Comparison of ENCODE assay signal across 21 cellular contexts in the genomic region with DNA sequence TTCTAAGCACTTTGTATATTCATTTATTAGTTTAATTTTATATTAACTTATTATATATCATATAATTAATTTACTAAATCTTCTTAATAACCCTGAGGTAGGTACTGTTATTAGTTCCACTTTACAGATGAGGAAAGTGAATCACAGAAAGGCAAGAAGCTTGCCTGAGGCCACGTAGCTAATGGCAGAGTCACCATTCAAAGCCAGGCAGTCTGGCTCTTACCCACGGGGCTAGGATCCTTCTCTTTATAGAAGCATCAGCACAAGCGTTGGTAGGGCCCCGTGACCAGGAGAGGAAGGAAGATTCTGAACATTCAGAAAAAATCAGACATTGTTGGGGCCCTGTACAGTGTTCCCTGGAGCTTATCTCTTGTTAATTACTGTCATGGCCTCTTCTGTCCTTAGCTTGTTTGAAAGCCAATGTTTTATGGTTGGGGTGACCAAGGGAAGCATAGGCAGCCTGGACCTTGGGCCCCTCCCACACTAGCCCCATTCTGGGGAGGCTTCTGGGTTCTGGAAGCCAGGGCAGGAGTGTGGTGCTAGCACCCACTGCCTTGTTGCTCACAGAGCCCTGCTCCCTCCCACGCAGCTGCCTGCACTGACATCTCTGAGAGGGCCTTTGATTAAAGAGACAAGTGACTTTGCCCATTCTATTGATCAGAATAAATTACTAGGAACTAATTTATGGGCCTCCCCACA. TPM values are rescaled to one million over a fixed set of nuclear protein-coding genes. Genes with fewer than 3 reads are reported as not detected.
DNase-seq lines count a peak whose midpoint lies in the region; TF ChIP-seq lines count a peak whose summit lies in the region.
"Had no signal": no experiment of that assay in that cellular context is flagged by ENCODE, and none has a peak within 500 bp of the region (broad histone marks: within the 10 kb centered on the region; RNA-seq: fewer than 3 reads in every experiment).

No MANE protein-coding gene starts in this region.

- H3K36me3 ChIP-seq in mesenchymal stem cell (ENCODE audit: control insufficient read depth in 1 of 2, insufficient read depth in 2 of 2, low read depth in 1 of 2, low read length in 2 of 2) (no peaks in the 10 kb centered on the region), thymus (ENCODE audit: control insufficient read depth, insufficient read depth) (no peaks in the 10 kb centered on the region)
- H3K36me3 ChIP-seq: MG63, transverse colon, WERI-Rb-1 had no signal

- no peaks in the 10 kb centered on the region for H3K36me3 Mint-ChIP-seq in progenitor cell of endocrine pancreas (ENCODE audit: insufficient read depth)
- H3K36me3 Mint-ChIP-seq: naive thymus-derived CD4-positive, alpha-beta T cell; stimulated activated naive B cell treated with anti-CD40 and anti-IgM and Interleukin-4, amounts not matched to agents 10 μg/mL and 1 μg/mL and 100 μg/mL, for 72 hours had no signal

- no peak overlapping the region for H2AK5ac ChIP-seq in mesenchymal stem cell (ENCODE audit: low read length, severe bottlenecking)

- H3K9me3 Mint-ChIP-seq in progenitor cell of endocrine pancreas (ENCODE audit: low read depth), result no peaks in the 10 kb centered on the region
- H3K9me3 Mint-ChIP-seq: activated naive CD4-positive, alpha-beta T cell treated with anti-CD3 and anti-CD28 coated beads for 36 hours; naive thymus-derived CD4-positive, alpha-beta T cell; stimulated activated naive B cell treated with anti-CD40 and anti-IgM and Interleukin-4, amounts not matched to agents 10 μg/mL and 1 μg/mL and 100 μg/mL, for 72 hours had no signal

- H2BK5ac ChIP-seq in mesenchymal stem cell (ENCODE audit: low read depth, low read length, poor library complexity, severe bottlenecking), result no peak overlapping the region

- no peak overlapping the region for H3K27ac ChIP-seq in mesenchymal stem cell (ENCODE audit: low read length, poor library complexity, severe bottlenecking)
- peak overlapping the region; percentile 36 for H3K27ac ChIP-seq in thymus (ENCODE audit: low read depth)
- H3K27ac ChIP-seq: transverse colon had no signal

- H3K4ac ChIP-seq in mesenchymal stem cell (ENCODE audit: low read depth in 1 of 2, low read length in 2 of 2), result no peak overlapping the region

- H3K14ac ChIP-seq in mesenchymal stem cell (ENCODE audit: low read length in 2 of 2), result no peak overlapping the region

- in situ Hi-C loops in SK-MEL-5 (cut with HindIII; ENCODE audit: low pct_unique_long_range_greater_than_20kb, low sequenced_read_pairs), result loop anchor here (25.0 kb wide), 1 partner anchor 319 kb away; no protein-coding TSS in a partner anchor

- H4K91ac ChIP-seq in mesenchymal stem cell (ENCODE audit: low read length), result no peak overlapping the region

- H3K9me3 ChIP-seq in mesenchymal stem cell (ENCODE audit: control insufficient read depth, low read length) (no peaks in the 10 kb centered on the region), thymus (ENCODE audit: control insufficient read depth) (no peaks in the 10 kb centered on the region)
- H3K9me3 ChIP-seq: MG63, transverse colon had no signal

- H3K27me3 Mint-ChIP-seq in progenitor cell of endocrine pancreas, result peaks cover 37% of the 10 kb centered on the region

- H3K4me1 ChIP-seq in mesenchymal stem cell (ENCODE audit: control insufficient read depth, insufficient read depth, low read depth, low read length) (peaks cover 8% of the 10 kb centered on the region), thymus (ENCODE audit: control insufficient read depth, insufficient read depth, low read length) (peaks cover 25% of the 10 kb centered on the region)

- H3K9ac ChIP-seq in mesenchymal stem cell (ENCODE audit: low read length), result peak overlapping the region; percentile 44

- no peak overlapping the region for H3K4me3 Mint-ChIP-seq in progenitor cell of endocrine pancreas (ENCODE audit: low read depth)
- H3K4me3 Mint-ChIP-seq: activated naive CD4-positive, alpha-beta T cell treated with anti-CD3 and anti-CD28 coated beads for 36 hours; naive thymus-derived CD4-positive, alpha-beta T cell; stimulated activated naive B cell treated with anti-CD40 and anti-IgM and Interleukin-4, amounts not matched to agents 10 μg/mL and 1 μg/mL and 100 μg/mL, for 72 hours had no signal

- no peak overlapping the region for H3K27ac Mint-ChIP-seq in progenitor cell of endocrine pancreas
- H3K27ac Mint-ChIP-seq: activated naive CD4-positive, alpha-beta T cell treated with anti-CD3 and anti-CD28 coated beads for 36 hours; stimulated activated naive B cell treated with anti-CD40 and anti-IgM and Interleukin-4, amounts not matched to agents 10 μg/mL and 1 μg/mL and 100 μg/mL, for 72 hours had no signal

- H3K79me1 ChIP-seq in mesenchymal stem cell (replicated peaks; ENCODE audit: low read length, poor library complexity, severe bottlenecking), result no peaks in the 10 kb centered on the region

- peak; percentile 60 for DNase-seq in activated effector memory CD4-positive, alpha-beta T cell treated with anti-CD3 and anti-CD28 coated beads, Interleukin-2, amount 50 U/mL, for 16 hours
- no peak for DNase-seq in activated effector memory CD4-positive, alpha-beta T cell treated with Interleukin-2 at 50 U/mL for 16 hours
- DNase-seq in SK-MEL-5 (ENCODE audit: low read depth, low spot score), result peak; percentile 15
- DNase-seq in mesenchymal stem cell, result peak; percentile 46
- no peak for DNase-seq in progenitor cell of endocrine pancreas (ENCODE audit: low spot score, unreplicated experiment)
- no peak for DNase-seq in MV-4-11 (lab: John Stamatoyannopoulos, UW)
- DNase-seq in stimulated activated CD4-positive, alpha-beta T cell treated with anti-CD3 and anti-CD28 coated beads, Interleukin-12 subunit alpha, Interleukin-12 subunit beta, amount 100 ng/mL, for 4 hours, result no peak
- DNase-seq: activated CD4-positive, alpha-beta T cell treated with anti-CD3 and anti-CD28 coated beads, Interleukin-2, amount 50 U/mL, for 48 hours; activated naive CD4-positive, alpha-beta T cell treated with anti-CD3 and anti-CD28 coated beads for 36 hours; aorta; C1 segment of cervical spinal cord; islet precursor cell; MG63; naive thymus-derived CD4-positive, alpha-beta T cell; OCI-M1; SHP77 treated with DMSO at 0.1 percent for 48 hours; stimulated activated naive B cell treated with anti-CD40 and anti-IgM and Interleukin-4, amounts not matched to agents 10 μg/mL and 1 μg/mL and 100 μg/mL, for 72 hours; T-helper 2 cell; transverse colon; WERI-Rb-1 had no signal

- H3K23ac ChIP-seq in mesenchymal stem cell (ENCODE audit: low read length in 2 of 2), result no peak overlapping the region

- peaks cover 11% of the 10 kb centered on the region for H3K4me1 Mint-ChIP-seq in progenitor cell of endocrine pancreas (ENCODE audit: low read depth)

- H3K4me3 ChIP-seq in mesenchymal stem cell (ENCODE audit: insufficient read depth in 1 of 2, low read depth in 1 of 2, low read length in 2 of 2) (no peak overlapping the region), thymus (ENCODE audit: low read length) (no peak overlapping the region)
- H3K4me3 ChIP-seq: MG63, transverse colon had no signal

- no peak overlapping the region for H2BK120ac ChIP-seq in mesenchymal stem cell (ENCODE audit: low read depth, low read length)

- peak overlapping the region in 1 of 2 experiments; percentile 15 for H2BK12ac ChIP-seq in mesenchymal stem cell (ENCODE audit: low read length in 2 of 2)

- 41% methylated on average over 5 of the region's 5 CpGs for WGBS in mesenchymal stem cell
- WGBS in thymus, result 87% methylated on average over 5 of the region's 5 CpGs

- H2AFZ ChIP-seq in mesenchymal stem cell (ENCODE audit: low read depth, low read length), result no peak overlapping the region

- no peak overlapping the region for H3K4me2 ChIP-seq in mesenchymal stem cell (ENCODE audit: low read length, poor library complexity, severe bottlenecking)

- H4K8ac ChIP-seq in mesenchymal stem cell (ENCODE audit: low read length), result peak overlapping the region; percentile 52

- H3K27me3 ChIP-seq in mesenchymal stem cell (ENCODE audit: control insufficient read depth in 1 of 2, insufficient read depth in 1 of 2, low read length in 2 of 2) (peaks cover 10 to 32% of the 10 kb centered on the region in 2 experiments), thymus (ENCODE audit: control insufficient read depth, insufficient read depth) (no peaks in the 10 kb centered on the region)
- H3K27me3 ChIP-seq: MG63 had no signal

- peak overlapping the region; percentile 77 for H2BK15ac ChIP-seq in mesenchymal stem cell (ENCODE audit: low read depth, poor library complexity, severe bottlenecking)

- H3K18ac ChIP-seq in mesenchymal stem cell (ENCODE audit: low read depth in 1 of 2, low read length in 2 of 2), result peak overlapping the region in 1 of 2 experiments; percentile 37

- TF ChIP-seq CTCF in progenitor cell of endocrine pancreas (IDR thresholded peaks at IDR 0.05; ENCODE audit: unreplicated experiment), result no peak

RNA-seq across cellular contexts. Expression of a gene that starts 31.1 kb away (rescaled TPM):
- 21.8 and 24.4 TPM in 2 replicates for total RNA-seq in SK-MEL-5 (2014; rRNA removed; shearing (Covaris generic))
- 9.9 and 13.8 TPM in 2 replicates for polyA plus RNA-seq in SK-MEL-5 (2015; cell fraction: cytosol; rRNA removed)
- 39.7 and 44.5 TPM in 2 replicates for polyA plus RNA-seq in SK-MEL-5 (2015; cell fraction: nucleus; rRNA removed)
- polyA plus RNA-seq in mesenchymal stem cell (2013, experiment 1 of 2), result 18.2 TPM
- polyA plus RNA-seq in mesenchymal stem cell (2013, experiment 2 of 2), result 18.0 TPM
- polyA plus RNA-seq in thymus, result 23.8 TPM
- 29.9 and 31.8 TPM in 2 replicates for total RNA-seq in progenitor cell of endocrine pancreas

Comparison
In these comparisons a context has a peak if more than half of its experiments do, and no peak if none do; other contexts are left out.
1. DNase-seq: peak in activated effector memory CD4-positive, alpha-beta T cell treated with anti-CD3 and anti-CD28 coated beads, Interleukin-2, amount 50 U/mL, for 16 hours (single experiment), SK-MEL-5 (single experiment) and mesenchymal stem cell (single experiment); none in activated effector memory CD4-positive, alpha-beta T cell treated with Interleukin-2 at 50 U/mL for 16 hours (single experiment), progenitor cell of endocrine pancreas (single experiment), MV-4-11 (single experiment) and stimulated activated CD4-positive, alpha-beta T cell treated with anti-CD3 and anti-CD28 coated beads, Interleukin-12 subunit alpha, Interleukin-12 subunit beta, amount 100 ng/mL, for 4 hours (single experiment).